Comparison of ENCODE assay signal across 1 cellular context in genomic region chr3:11610044-11610671, GRCh38.
TF ChIP-seq lines count a peak whose summit lies in the region.

No MANE protein-coding gene starts in this region.

TF ChIP-seq in H1, 55 proteins besides CTCF, POLR2A, EP300 and RAD21:
- no peak for TF ChIP-seq GABPA (IDR thresholded peaks at IDR 0.05; ENCODE audit: borderline replicate concordance, insufficient read depth, low read length)
- TF ChIP-seq TCF12 (IDR thresholded peaks at IDR 0.05; ENCODE audit: low read depth, low read length) = no peak
- no peak for TF ChIP-seq ATF2 (IDR thresholded peaks at IDR 0.05; ENCODE audit: low read length)
- TF ChIP-seq, protein P1, sequence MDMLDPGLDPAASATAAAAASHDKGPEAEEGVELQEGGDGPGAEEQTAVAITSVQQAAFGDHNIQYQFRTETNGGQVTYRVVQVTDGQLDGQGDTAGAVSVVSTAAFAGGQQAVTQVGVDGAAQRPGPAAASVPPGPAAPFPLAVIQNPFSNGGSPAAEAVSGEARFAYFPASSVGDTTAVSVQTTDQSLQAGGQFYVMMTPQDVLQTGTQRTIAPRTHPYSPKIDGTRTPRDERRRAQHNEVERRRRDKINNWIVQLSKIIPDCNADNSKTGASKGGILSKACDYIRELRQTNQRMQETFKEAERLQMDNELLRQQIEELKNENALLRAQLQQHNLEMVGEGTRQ (IDR thresholded peaks at IDR 0.05; ENCODE audit: low read length) = no peak
- no peak for TF ChIP-seq RNF2 (IDR thresholded peaks at IDR 0.05; ENCODE audit: borderline replicate concordance, low read depth, low read length, missing control alignments, poor library complexity, severe bottlenecking)
- TF ChIP-seq RXRA (IDR thresholded peaks at IDR 0.05; ENCODE audit: insufficient read depth, low read depth, low read length) = no peak
- no peak for TF ChIP-seq TEAD4 (IDR thresholded peaks at IDR 0.05; ENCODE audit: low read depth, low read length)
- TF ChIP-seq SP2 (IDR thresholded peaks at IDR 0.05; ENCODE audit: low read length) = no peak
- TF ChIP-seq GTF2F1 (IDR thresholded peaks at IDR 0.05; ENCODE audit: borderline replicate concordance, low read depth, low read length) = no peak
- no peak for TF ChIP-seq PHF8 (conservative IDR thresholded peaks at IDR 0.05; ENCODE audit: low read depth, low read length)
- TF ChIP-seq, protein P2, sequence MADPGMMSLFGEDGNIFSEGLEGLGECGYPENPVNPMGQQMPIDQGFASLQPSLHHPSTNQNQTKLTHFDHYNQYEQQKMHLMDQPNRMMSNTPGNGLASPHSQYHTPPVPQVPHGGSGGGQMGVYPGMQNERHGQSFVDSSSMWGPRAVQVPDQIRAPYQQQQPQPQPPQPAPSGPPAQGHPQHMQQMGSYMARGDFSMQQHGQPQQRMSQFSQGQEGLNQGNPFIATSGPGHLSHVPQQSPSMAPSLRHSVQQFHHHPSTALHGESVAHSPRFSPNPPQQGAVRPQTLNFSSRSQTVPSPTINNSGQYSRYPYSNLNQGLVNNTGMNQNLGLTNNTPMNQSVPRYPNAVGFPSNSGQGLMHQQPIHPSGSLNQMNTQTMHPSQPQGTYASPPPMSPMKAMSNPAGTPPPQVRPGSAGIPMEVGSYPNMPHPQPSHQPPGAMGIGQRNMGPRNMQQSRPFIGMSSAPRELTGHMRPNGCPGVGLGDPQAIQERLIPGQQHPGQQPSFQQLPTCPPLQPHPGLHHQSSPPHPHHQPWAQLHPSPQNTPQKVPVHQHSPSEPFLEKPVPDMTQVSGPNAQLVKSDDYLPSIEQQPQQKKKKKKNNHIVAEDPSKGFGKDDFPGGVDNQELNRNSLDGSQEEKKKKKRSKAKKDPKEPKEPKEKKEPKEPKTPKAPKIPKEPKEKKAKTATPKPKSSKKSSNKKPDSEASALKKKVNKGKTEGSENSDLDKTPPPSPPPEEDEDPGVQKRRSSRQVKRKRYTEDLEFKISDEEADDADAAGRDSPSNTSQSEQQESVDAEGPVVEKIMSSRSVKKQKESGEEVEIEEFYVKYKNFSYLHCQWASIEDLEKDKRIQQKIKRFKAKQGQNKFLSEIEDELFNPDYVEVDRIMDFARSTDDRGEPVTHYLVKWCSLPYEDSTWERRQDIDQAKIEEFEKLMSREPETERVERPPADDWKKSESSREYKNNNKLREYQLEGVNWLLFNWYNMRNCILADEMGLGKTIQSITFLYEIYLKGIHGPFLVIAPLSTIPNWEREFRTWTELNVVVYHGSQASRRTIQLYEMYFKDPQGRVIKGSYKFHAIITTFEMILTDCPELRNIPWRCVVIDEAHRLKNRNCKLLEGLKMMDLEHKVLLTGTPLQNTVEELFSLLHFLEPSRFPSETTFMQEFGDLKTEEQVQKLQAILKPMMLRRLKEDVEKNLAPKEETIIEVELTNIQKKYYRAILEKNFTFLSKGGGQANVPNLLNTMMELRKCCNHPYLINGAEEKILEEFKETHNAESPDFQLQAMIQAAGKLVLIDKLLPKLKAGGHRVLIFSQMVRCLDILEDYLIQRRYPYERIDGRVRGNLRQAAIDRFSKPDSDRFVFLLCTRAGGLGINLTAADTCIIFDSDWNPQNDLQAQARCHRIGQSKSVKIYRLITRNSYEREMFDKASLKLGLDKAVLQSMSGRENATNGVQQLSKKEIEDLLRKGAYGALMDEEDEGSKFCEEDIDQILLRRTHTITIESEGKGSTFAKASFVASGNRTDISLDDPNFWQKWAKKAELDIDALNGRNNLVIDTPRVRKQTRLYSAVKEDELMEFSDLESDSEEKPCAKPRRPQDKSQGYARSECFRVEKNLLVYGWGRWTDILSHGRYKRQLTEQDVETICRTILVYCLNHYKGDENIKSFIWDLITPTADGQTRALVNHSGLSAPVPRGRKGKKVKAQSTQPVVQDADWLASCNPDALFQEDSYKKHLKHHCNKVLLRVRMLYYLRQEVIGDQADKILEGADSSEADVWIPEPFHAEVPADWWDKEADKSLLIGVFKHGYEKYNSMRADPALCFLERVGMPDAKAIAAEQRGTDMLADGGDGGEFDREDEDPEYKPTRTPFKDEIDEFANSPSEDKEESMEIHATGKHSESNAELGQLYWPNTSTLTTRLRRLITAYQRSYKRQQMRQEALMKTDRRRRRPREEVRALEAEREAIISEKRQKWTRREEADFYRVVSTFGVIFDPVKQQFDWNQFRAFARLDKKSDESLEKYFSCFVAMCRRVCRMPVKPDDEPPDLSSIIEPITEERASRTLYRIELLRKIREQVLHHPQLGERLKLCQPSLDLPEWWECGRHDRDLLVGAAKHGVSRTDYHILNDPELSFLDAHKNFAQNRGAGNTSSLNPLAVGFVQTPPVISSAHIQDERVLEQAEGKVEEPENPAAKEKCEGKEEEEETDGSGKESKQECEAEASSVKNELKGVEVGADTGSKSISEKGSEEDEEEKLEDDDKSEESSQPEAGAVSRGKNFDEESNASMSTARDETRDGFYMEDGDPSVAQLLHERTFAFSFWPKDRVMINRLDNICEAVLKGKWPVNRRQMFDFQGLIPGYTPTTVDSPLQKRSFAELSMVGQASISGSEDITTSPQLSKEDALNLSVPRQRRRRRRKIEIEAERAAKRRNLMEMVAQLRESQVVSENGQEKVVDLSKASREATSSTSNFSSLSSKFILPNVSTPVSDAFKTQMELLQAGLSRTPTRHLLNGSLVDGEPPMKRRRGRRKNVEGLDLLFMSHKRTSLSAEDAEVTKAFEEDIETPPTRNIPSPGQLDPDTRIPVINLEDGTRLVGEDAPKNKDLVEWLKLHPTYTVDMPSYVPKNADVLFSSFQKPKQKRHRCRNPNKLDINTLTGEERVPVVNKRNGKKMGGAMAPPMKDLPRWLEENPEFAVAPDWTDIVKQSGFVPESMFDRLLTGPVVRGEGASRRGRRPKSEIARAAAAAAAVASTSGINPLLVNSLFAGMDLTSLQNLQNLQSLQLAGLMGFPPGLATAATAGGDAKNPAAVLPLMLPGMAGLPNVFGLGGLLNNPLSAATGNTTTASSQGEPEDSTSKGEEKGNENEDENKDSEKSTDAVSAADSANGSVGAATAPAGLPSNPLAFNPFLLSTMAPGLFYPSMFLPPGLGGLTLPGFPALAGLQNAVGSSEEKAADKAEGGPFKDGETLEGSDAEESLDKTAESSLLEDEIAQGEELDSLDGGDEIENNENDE (IDR thresholded peaks at IDR 0.05; ENCODE audit: insufficient replicate concordance, low read length) = no peak
- no peak for TF ChIP-seq JUN (IDR thresholded peaks at IDR 0.05; ENCODE audit: low read depth, low read length)
